Comparison of ENCODE assay signal across 13 cellular contexts in the genomic region with DNA sequence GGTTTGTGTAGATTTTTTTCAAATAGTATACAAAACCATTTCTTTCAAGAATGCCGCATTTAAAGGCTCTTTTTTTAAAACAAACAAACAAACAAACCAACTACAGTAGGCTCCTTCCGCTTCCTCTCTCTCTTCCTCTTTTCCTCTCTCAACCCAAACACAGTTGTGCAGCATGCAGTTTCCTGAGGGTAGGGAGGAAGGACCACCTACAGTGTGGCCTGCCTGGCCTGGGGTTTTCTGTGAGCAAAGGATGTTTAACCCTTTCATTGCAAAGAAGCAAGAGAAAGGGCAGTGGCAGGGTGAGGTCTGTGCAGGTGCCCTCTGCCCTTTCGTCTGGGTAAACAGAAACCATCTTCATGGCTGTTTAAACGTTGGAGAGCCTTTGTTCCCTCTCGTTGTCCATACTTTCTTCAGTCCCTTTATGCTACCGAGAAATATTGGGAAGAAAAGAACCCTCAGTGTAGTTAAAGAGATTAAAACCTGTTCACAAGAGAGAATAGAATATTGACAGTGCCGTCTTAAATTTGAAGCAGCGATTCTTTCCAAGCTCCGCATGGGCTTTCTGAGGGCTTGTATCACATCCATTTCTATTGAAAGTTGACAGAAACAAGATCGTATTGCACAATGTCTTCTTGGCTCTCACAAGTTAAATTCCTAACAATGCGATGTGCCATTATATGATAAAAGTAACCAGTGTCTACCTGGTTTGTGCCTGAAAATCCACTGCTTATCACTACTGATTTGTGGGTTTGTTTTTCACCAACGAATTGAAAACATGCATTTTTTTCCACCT.
DNase-seq lines count a peak whose midpoint lies in the region; ATAC-seq, FAIRE-seq and TF ChIP-seq lines count a peak whose summit lies in the region.
"Had no signal": no experiment of that assay in that cellular context is flagged by ENCODE, and none has a peak within 500 bp of the region (broad histone marks: within the 10 kb centered on the region; RNA-seq: fewer than 3 reads in every experiment).

No MANE protein-coding gene starts in this region.

- H3K18ac ChIP-seq in H9 (ENCODE audit: insufficient read length, low read depth, low read length), result no peak overlapping the region

- no peak overlapping the region for H2BK12ac ChIP-seq in H9 (ENCODE audit: insufficient read length, low read depth, low read length)

- no peaks in the 10 kb centered on the region for H3K27me3 ChIP-seq in H9 (ENCODE audit: insufficient read depth, low read length)
- H3K27me3 ChIP-seq: heart right ventricle had no signal

- H2BK15ac ChIP-seq in H9 (ENCODE audit: low read depth, low read length), result no peak overlapping the region

- 0 out of 7 replicates have a peak, but pooled peaks cover 0 to 2% (median 0%) of the 10 kb centered on the region in 3 experiments for H3K36me3 Mint-ChIP-seq in H9 (ENCODE audit: insufficient read depth in 1 of 3, low read depth in 3 of 3)
- no peaks in the 10 kb centered on the region for H3K36me3 Mint-ChIP-seq in natural killer cell treated with Interleukin-12 subunit alpha and Interleukin-12 subunit beta and Interleukin-15 and Interleukin-18, amount 100 ng/mL, for 72 hours
- no peaks in the 10 kb centered on the region for H3K36me3 Mint-ChIP-seq in activated T-cell treated with anti-CD3 and anti-CD28 coated beads, Interleukin-2, amount 50 U/mL, for 72 hours (ENCODE audit: insufficient read depth in 2 of 2)

- no peak overlapping the region for H3K4me3 ChIP-seq in NB4 (ENCODE audit: low read depth, low read length)
- H3K4me3 ChIP-seq: heart right ventricle, SK-N-MC had no signal

- no peak overlapping the region for H3K56ac ChIP-seq in H9 (ENCODE audit: insufficient read length, low read depth, low read length)

- H3K9me3 Mint-ChIP-seq in H9, result no peaks in the 10 kb centered on the region
- no peaks in the 10 kb centered on the region for H3K9me3 Mint-ChIP-seq in natural killer cell treated with Interleukin-12 subunit alpha and Interleukin-12 subunit beta and Interleukin-15 and Interleukin-18, amount 100 ng/mL, for 72 hours
- no peaks in the 10 kb centered on the region for H3K9me3 Mint-ChIP-seq in activated T-cell treated with anti-CD3 and anti-CD28 coated beads, Interleukin-2, amount 50 U/mL, for 72 hours
- H3K9me3 Mint-ChIP-seq: CD4-positive, alpha-beta T cell had no signal

- H2BK5ac ChIP-seq in H9 (ENCODE audit: insufficient read length, low read length), result no peak overlapping the region

- H3K27me3 Mint-ChIP-seq in H9 (ENCODE audit: low read depth), result peaks cover 4% of the 10 kb centered on the region
- H3K27me3 Mint-ChIP-seq in natural killer cell treated with Interleukin-12 subunit alpha and Interleukin-12 subunit beta and Interleukin-15 and Interleukin-18, amount 100 ng/mL, for 72 hours, result no peaks in the 10 kb centered on the region
- H3K27me3 Mint-ChIP-seq in activated T-cell treated with anti-CD3 and anti-CD28 coated beads, Interleukin-2, amount 50 U/mL, for 72 hours (ENCODE audit: low read depth), result no peaks in the 10 kb centered on the region
- H3K27me3 Mint-ChIP-seq: CD4-positive, alpha-beta T cell had no signal

- no peak for FAIRE-seq in HTR-8/SVneo (lab: Jason Lieb, UNC)

- H3K9me3 ChIP-seq in H9 (ENCODE audit: control insufficient read depth, low read depth, low read length), result no peaks in the 10 kb centered on the region
- H3K9me3 ChIP-seq: heart right ventricle had no signal

- H2BK20ac ChIP-seq in H9 (ENCODE audit: low read depth, low read length, poor library complexity, severe bottlenecking), result no peak overlapping the region

- peak overlapping the region in 1 of 2 experiments; percentile 50; a peak in 3 of 5 replicates for H3K4me3 Mint-ChIP-seq in H9
- no peak overlapping the region for H3K4me3 Mint-ChIP-seq in natural killer cell treated with Interleukin-12 subunit alpha and Interleukin-12 subunit beta and Interleukin-15 and Interleukin-18, amount 100 ng/mL, for 72 hours
- no peak overlapping the region for H3K4me3 Mint-ChIP-seq in activated T-cell treated with anti-CD3 and anti-CD28 coated beads, Interleukin-2, amount 50 U/mL, for 72 hours
- H3K4me3 Mint-ChIP-seq: CD4-positive, alpha-beta T cell had no signal

- no peak overlapping the region for H4K8ac ChIP-seq in H9 (replicated peaks; ENCODE audit: insufficient read length, low read depth, low read length)

- no peaks in the 10 kb centered on the region for H3K23me2 ChIP-seq in H9 (ENCODE audit: insufficient read length, low read depth, low read length, poor library complexity, severe bottlenecking)

- H3K4me2 ChIP-seq in H9 (ENCODE audit: insufficient read depth, insufficient read length, low read length), result no peak overlapping the region

- H3K27ac ChIP-seq in H9 (ENCODE audit: insufficient read length, low read depth, low read length), result no peak overlapping the region
- H3K27ac ChIP-seq: heart right ventricle, SK-N-MC had no signal

- H2AFZ ChIP-seq in H9 (ENCODE audit: low read length), result no peak overlapping the region

- H3K79me1 ChIP-seq in H9 (ENCODE audit: insufficient read depth, low read depth, low read length, poor library complexity, severe bottlenecking), result no peaks in the 10 kb centered on the region

- peaks cover 31 to 38% of the 10 kb centered on the region in 2 experiments for H3K4me1 Mint-ChIP-seq in H9
- H3K4me1 Mint-ChIP-seq in natural killer cell treated with Interleukin-12 subunit alpha and Interleukin-12 subunit beta and Interleukin-15 and Interleukin-18, amount 100 ng/mL, for 72 hours (ENCODE audit: low read depth in 2 of 2), result peaks cover 3 to 4% of the 10 kb centered on the region in 2 donors
- H3K4me1 Mint-ChIP-seq in activated T-cell treated with anti-CD3 and anti-CD28 coated beads, Interleukin-2, amount 50 U/mL, for 72 hours (ENCODE audit: low read depth), result peaks cover 2% of the 10 kb centered on the region

- H2AK5ac ChIP-seq in H9 (ENCODE audit: insufficient read length, low read length), result no peak overlapping the region

- TF ChIP-seq POLR2A in NB4 (IDR thresholded peaks at IDR 0.05; ENCODE audit: extremely low read depth, insufficient read length), result no peak

- H3K14ac ChIP-seq in H9 (ENCODE audit: insufficient read depth, low read length), result no peak overlapping the region

- DNase-seq in H9, result peak; percentile 71
- DNase-seq in NB4 (ENCODE audit: low read depth), result peak; percentile 69
- peak; percentile 65 for DNase-seq in iPS-NIHi7 (ENCODE audit: extremely low spot score)
- DNase-seq in natural killer cell treated with Interleukin-12 subunit alpha and Interleukin-12 subunit beta and Interleukin-15 and Interleukin-18, amount 100 ng/mL, for 72 hours (ENCODE audit: low spot score), result no peak
- DNase-seq in activated T-cell treated with anti-CD3 and anti-CD28 coated beads, Interleukin-2, amount 50 U/mL, for 72 hours, result no peak
- no peak for DNase-seq in HTR-8/SVneo (ENCODE audit: insufficient read length, low spot score)
- DNase-seq: activated CD4-positive, alpha-beta T cell treated with anti-CD3 and anti-CD28 coated beads, Interleukin-2, amount 50 U/mL, for 4 hours; CD4-positive, alpha-beta T cell; heart right ventricle; NCI-H345 had no signal

- H3K23ac ChIP-seq in H9 (ENCODE audit: insufficient read length, low read depth, low read length), result no peak overlapping the region

- no peak overlapping the region for H2BK120ac ChIP-seq in H9 (ENCODE audit: low read depth, low read length, poor library complexity, severe bottlenecking)

- H4K91ac ChIP-seq in H9 (ENCODE audit: insufficient read length, low read depth, low read length), result no peak overlapping the region

- no peak overlapping the region for H4K5ac ChIP-seq in H9 (ENCODE audit: insufficient read length, low read depth, low read length)

- no peak overlapping the region for H3K9ac ChIP-seq in H9 (ENCODE audit: extremely low read depth, insufficient read length, low read length)

- no CpG with 5 or more reads among the region's 12 CpGs for WGBS in H9 (ENCODE audit: extremely low coverage, insufficient read length, low lambda C conversion rate)

- peak; percentile 78 for ATAC-seq in GM18517 (IDR thresholded peaks at IDR 0.05; ENCODE audit: unreplicated experiment)
- no peak for ATAC-seq in natural killer cell treated with Interleukin-12 subunit alpha and Interleukin-12 subunit beta and Interleukin-15 and Interleukin-18, amount 100 ng/mL, for 72 hours
- ATAC-seq in activated T-cell treated with anti-CD3 and anti-CD28 coated beads, Interleukin-2, amount 50 U/mL, for 72 hours (replicated peaks in 1 of 2), result no peak
- ATAC-seq in HG03135 (IDR thresholded peaks at IDR 0.05; ENCODE audit: unreplicated experiment), result no peak

- peaks cover 11% of the 10 kb centered on the region; the same call in 1 of the 2 replicates for H3K4me1 ChIP-seq in H9 (ENCODE audit: insufficient read depth, low read length)

- H3K4ac ChIP-seq in H9 (ENCODE audit: low read depth, low read length), result no peak overlapping the region

- no peaks in the 10 kb centered on the region for H4K20me1 ChIP-seq in H9 (ENCODE audit: control insufficient read depth, insufficient read depth, insufficient read length)

- peak overlapping the region in 2 of 3 experiments; percentile 48 to 64; a peak in 5 of 7 replicates for H3K27ac Mint-ChIP-seq in H9
- no peak overlapping the region for H3K27ac Mint-ChIP-seq in natural killer cell treated with Interleukin-12 subunit alpha and Interleukin-12 subunit beta and Interleukin-15 and Interleukin-18, amount 100 ng/mL, for 72 hours
- no peak overlapping the region for H3K27ac Mint-ChIP-seq in activated T-cell treated with anti-CD3 and anti-CD28 coated beads, Interleukin-2, amount 50 U/mL, for 72 hours
- H3K27ac Mint-ChIP-seq: CD4-positive, alpha-beta T cell had no signal

- TF ChIP-seq CTCF in H9 (conservative IDR thresholded peaks at IDR 0.05) (no peak), NB4 (IDR thresholded peaks at IDR 0.05; ENCODE audit: low read depth, low read length) (no peak)

- H3K79me2 ChIP-seq in H9 (ENCODE audit: insufficient read depth, low read length), result no peaks in the 10 kb centered on the region

- H3T11ph ChIP-seq in H9 (ENCODE audit: low read length), result no peak overlapping the region

Comparison
In these comparisons a context has a peak if more than half of its experiments do, and no peak if none do; other contexts are left out.
1. DNase-seq: peak in H9 (single experiment), NB4 (single experiment) and iPS-NIHi7 (single experiment); none in natural killer cell treated with Interleukin-12 subunit alpha and Interleukin-12 subunit beta and Interleukin-15 and Interleukin-18, amount 100 ng/mL, for 72 hours (single experiment), activated T-cell treated with anti-CD3 and anti-CD28 coated beads, Interleukin-2, amount 50 U/mL, for 72 hours (0 of 2) and HTR-8/SVneo (single experiment).
2. H3K27ac Mint-ChIP-seq: peak in H9 (2 of 3); none in natural killer cell treated with Interleukin-12 subunit alpha and Interleukin-12 subunit beta and Interleukin-15 and Interleukin-18, amount 100 ng/mL, for 72 hours (0 of 2) and activated T-cell treated with anti-CD3 and anti-CD28 coated beads, Interleukin-2, amount 50 U/mL, for 72 hours (single experiment).